1 cellular context compared by ENCODE assay signal in genomic region chr15:74616996-74617395, GRCh38.
TF ChIP-seq lines count a peak whose summit lies in the region.

No MANE protein-coding gene starts in this region.

TF ChIP-seq in H1, 55 proteins besides CTCF, POLR2A, EP300 and RAD21 (continued from another document):
- TF ChIP-seq GABPA (IDR thresholded peaks at IDR 0.05; ENCODE audit: borderline replicate concordance, insufficient read depth, low read length) = no peak
- no peak for TF ChIP-seq SIRT6 (IDR thresholded peaks at IDR 0.05; ENCODE audit: low read length)
- TF ChIP-seq TAF7 (optimal IDR thresholded peaks at IDR 0.05; ENCODE audit: borderline replicate concordance, low read depth, low read length) = no peak
- no peak for TF ChIP-seq CREB1 (IDR thresholded peaks at IDR 0.05)
- TF ChIP-seq MAFK (IDR thresholded peaks at IDR 0.05; ENCODE audit: low read depth, low read length) = no peak
- TF ChIP-seq TAF1 (IDR thresholded peaks at IDR 0.05; ENCODE audit: low read depth, low read length) = no peak
